ENCODE assay signal across 17 cellular contexts in the genomic region with DNA sequence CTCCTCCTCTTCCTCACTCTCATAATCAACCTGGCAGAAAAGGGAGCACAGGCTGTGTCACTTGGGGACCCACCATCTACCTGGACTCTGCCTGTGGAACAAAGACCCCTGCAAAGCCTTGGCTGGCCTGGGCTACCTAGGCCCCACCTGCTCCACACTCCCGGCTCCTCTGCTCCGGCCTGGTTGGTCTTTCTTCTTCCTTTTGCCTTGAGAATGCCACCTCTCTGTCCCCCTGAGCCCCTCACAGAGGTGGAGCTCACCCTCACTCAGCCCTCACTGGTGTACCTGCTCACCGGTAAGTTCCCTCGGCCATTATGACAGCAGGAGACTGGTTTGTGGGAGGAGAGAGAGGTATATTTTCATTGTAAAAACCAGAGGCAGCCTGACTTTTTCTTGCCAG.
"Had no signal": no experiment of that assay in that cellular context is flagged by ENCODE, and none has a peak within 500 bp of the region (broad histone marks: within the 10 kb centered on the region; RNA-seq: fewer than 3 reads in every experiment).

No MANE protein-coding gene starts in this region.

- ATAC-seq: mucosa of descending colon; natural killer cell treated with Interleukin-12 subunit alpha and Interleukin-12 subunit beta and Interleukin-15 and Interleukin-18, amount 100 ng/mL, for 72 hours; right cardiac atrium had no signal

- DNase-seq: activated CD4-positive, alpha-beta T cell treated with anti-CD3 and anti-CD28 coated beads, Interleukin-2, amount 10 ng/mL, durations not matched to agents 7 days and 5 days; activated CD4-positive, CD25-positive, alpha-beta regulatory T cell; activated effector memory CD4-positive, alpha-beta T cell treated with Interleukin-2 at 50 U/mL for 16 hours; activated T-cell treated with anti-CD3 and anti-CD28 coated beads, Interleukin-2, amount 50 U/mL, for 1 hour; anterior cingulate cortex; cerebellar nuclear complex; effector memory CD4-positive, alpha-beta T cell; foreskin melanocyte; left ventricle myocardium inferior; mucosa of descending colon; occipital lobe; right cardiac atrium; small intestine had no signal

- H3K9me3 Mint-ChIP-seq: activated CD4-positive, alpha-beta T cell treated with anti-CD3 and anti-CD28 coated beads, Interleukin-2, amount 10 ng/mL, durations not matched to agents 7 days and 5 days; natural killer cell treated with Interleukin-12 subunit alpha and Interleukin-12 subunit beta and Interleukin-15 and Interleukin-18, amount 100 ng/mL, for 72 hours had no signal

- H3K4me3 ChIP-seq: breast epithelium, left ventricle myocardium inferior, mucosa of descending colon, prostate gland had no signal

- H3K27ac ChIP-seq: breast epithelium, epithelial cell of prostate, left ventricle myocardium inferior, prostate gland had no signal

- H3K9me3 ChIP-seq: breast epithelium, left ventricle myocardium inferior, mucosa of descending colon, prostate gland had no signal

- H3K4me1 ChIP-seq: prostate gland had no signal

- H3K27me3 Mint-ChIP-seq: activated CD4-positive, alpha-beta T cell treated with anti-CD3 and anti-CD28 coated beads, Interleukin-2, amount 10 ng/mL, durations not matched to agents 7 days and 5 days; natural killer cell treated with Interleukin-12 subunit alpha and Interleukin-12 subunit beta and Interleukin-15 and Interleukin-18, amount 100 ng/mL, for 72 hours had no signal

- H3K36me3 ChIP-seq: breast epithelium had no signal

- H3K4me3 Mint-ChIP-seq: activated CD4-positive, alpha-beta T cell treated with anti-CD3 and anti-CD28 coated beads, Interleukin-2, amount 10 ng/mL, durations not matched to agents 7 days and 5 days; natural killer cell treated with Interleukin-12 subunit alpha and Interleukin-12 subunit beta and Interleukin-15 and Interleukin-18, amount 100 ng/mL, for 72 hours had no signal

- H3K27me3 ChIP-seq: breast epithelium had no signal
